8 cellular contexts compared by ENCODE assay signal in genomic region chr6:34465551-34466241, GRCh38. TPM values are rescaled to one million over a fixed set of nuclear protein-coding genes. Genes with fewer than 3 reads are reported as not detected.
DNase-seq lines count a peak whose midpoint lies in the region; ATAC-seq and TF ChIP-seq lines count a peak whose summit lies in the region.

Gene PACSIN1 (plus strand): TSS chr6:34466076. CDS start chr6:34526306, 60,230 bp downstream.

- no peaks in the 10 kb centered on the region for H3K9me3 ChIP-seq in left lung
- H3K9me3 ChIP-seq in vagina, result no peaks in the 10 kb centered on the region

- H3K4me1 ChIP-seq in left lung (peaks cover 11 to 12% of the 10 kb centered on the region in 2 donors), vagina (peaks cover 13% of the 10 kb centered on the region)

- intact Hi-C loops in left lung (cut with DNase I) (no loop called here), vagina (cut with DNase I) (no loop called here)

- ATAC-seq in left lung, result peak; percentile 90
- no peak for ATAC-seq in HG02623 (IDR thresholded peaks at IDR 0.05; ENCODE audit: unreplicated experiment)

- peak; percentile 38 to 57 for DNase-seq in NCI-H524 (lab: John Stamatoyannopoulos, UW)
- DNase-seq in NCI-H524 treated with DMSO at 0.1 percent for 48 hours (lab: John Stamatoyannopoulos, UW), result no peak
- DNase-seq in NCI-H510A (lab: John Stamatoyannopoulos, UW), result peak; percentile 69
- no peak for DNase-seq in cardiac fibroblast (ENCODE audit: low read depth in 2 of 2)
- no peak for DNase-seq in left lung
- no peak for DNase-seq in vagina (ENCODE audit: extremely low spot score in 2 of 2)
- no peak for DNase-seq in UCSD-AML1 (lab: John Stamatoyannopoulos, UW; ENCODE audit: unreplicated experiment)

- H3K36me3 ChIP-seq in left lung (no peaks in the 10 kb centered on the region), vagina (no peaks in the 10 kb centered on the region)

- no peak within 1 kb of the TSS for H3K27ac ChIP-seq in left lung
- no peak within 1 kb of the TSS for H3K27ac ChIP-seq in vagina

- H3K4me3 ChIP-seq in cardiac fibroblast (replicated peaks in 1 of 2; ENCODE audit: low read depth in 2 of 2, low read length in 2 of 2) (peak within 1 kb of the TSS; percentile 17 to 26), left lung (peak within 1 kb of the TSS; percentile 11 to 22), vagina (peak within 1 kb of the TSS; percentile 15 to 37)

- H3K27me3 ChIP-seq in left lung (peaks cover 16 to 45% of the 10 kb centered on the region in 2 donors), vagina (no peaks in the 10 kb centered on the region)

- TF ChIP-seq POLR2A in vagina (IDR thresholded peaks at IDR 0.05), result no peak

- TF ChIP-seq CTCF in cardiac fibroblast (IDR thresholded peaks at IDR 0.05; ENCODE audit: low read depth, low read length) (no peak), left lung (IDR thresholded peaks at IDR 0.05) (no peak), vagina (IDR thresholded peaks at IDR 0.05) (no peak)

RNA-seq across cellular contexts. Expression of gene PACSIN1, which starts in this region (rescaled TPM):
- total RNA-seq in left lung, result under 1 TPM in 1 of 2 donors, not detected in 1; 0.09 TPM
- total RNA-seq in vagina, result 0.74 TPM

Comparison
In these comparisons a context has a peak if more than half of its experiments do, and no peak if none do; other contexts are left out.
1. DNase-seq: peak in NCI-H524 (2 of 2) and NCI-H510A (single experiment); none in NCI-H524 treated with DMSO at 0.1 percent for 48 hours (single experiment), cardiac fibroblast (0 of 2), left lung (0 of 2), vagina (0 of 2) and UCSD-AML1 (single experiment).
2. Peak in ATAC-seq and H3K4me3 ChIP-seq in left lung; RNA of the gene not detected or under 1 TPM.
3. Peak in every context shown above with its lines, with median percentiles within 50 percentile points of each other: H3K4me3 ChIP-seq.